1 cellular context compared by ENCODE assay signal in genomic region chr3:141493152-141493551, GRCh38.
TF ChIP-seq lines count a peak whose summit lies in the region.

No MANE protein-coding gene starts in this region.

TF ChIP-seq in A549, 52 proteins besides CTCF, POLR2A, EP300 and RAD21 (continued from another document):
- no peak for TF ChIP-seq MAZ (IDR thresholded peaks at IDR 0.05; ENCODE audit: borderline replicate concordance, low read depth, low read length)
- TF ChIP-seq ATOH8 (CRISPR knock-in tag; IDR thresholded peaks at IDR 0.05; ENCODE audit: low read depth), result no peak
- TF ChIP-seq USF2 (IDR thresholded peaks at IDR 0.05), result no peak
- TF ChIP-seq BCL3 (IDR thresholded peaks at IDR 0.05), result no peak
- TF ChIP-seq HOXA7 (CRISPR knock-in tag; IDR thresholded peaks at IDR 0.05), result no peak
TF ChIP-seq in A549: peak in this region for 0.
